ENCODE assay signal across 22 cellular contexts in genomic region chr4:151968643-151969042, GRCh38.
DNase-seq lines count a peak whose midpoint lies in the region; ATAC-seq and TF ChIP-seq lines count a peak whose summit lies in the region.
"Had no signal": no experiment of that assay in that cellular context is flagged by ENCODE, and none has a peak within 500 bp of the region (broad histone marks: within the 10 kb centered on the region; RNA-seq: fewer than 3 reads in every experiment).

No MANE protein-coding gene starts in this region.

- H2AFZ ChIP-seq in OCI-LY3 (ENCODE audit: low read depth, low read length) (no peak overlapping the region), trophoblast cell (ENCODE audit: insufficient read depth, low read length, poor library complexity) (no peak overlapping the region)

- H3K4ac ChIP-seq in trophoblast cell (ENCODE audit: low read depth, low read length) = no peak overlapping the region

- H3K4me1 ChIP-seq in OCI-LY3 (ENCODE audit: low read length) (no peaks in the 10 kb centered on the region), trophoblast cell (ENCODE audit: control insufficient read depth in 1 of 2, insufficient read depth in 2 of 2, low read length in 2 of 2) (no peaks in the 10 kb centered on the region), lower lobe of right lung (no peaks in the 10 kb centered on the region)
- H3K4me1 ChIP-seq: A549; BE2C; BLaER1 treated with 17β-estradiol and CSF1 and Interleukin-3, amounts not matched to agents 10 nM and 100 nM had no signal

- no peaks in the 10 kb centered on the region for H3K36me3 ChIP-seq in OCI-LY3 (replicated peaks; ENCODE audit: low read depth, low read length)
- H3K36me3 ChIP-seq in trophoblast cell (ENCODE audit: control insufficient read depth in 1 of 2, insufficient read depth in 2 of 2, low read length in 2 of 2) = no peaks in the 10 kb centered on the region
- no peaks in the 10 kb centered on the region for H3K36me3 ChIP-seq in lower lobe of right lung
- H3K36me3 ChIP-seq: BE2C; BLaER1 treated with 17β-estradiol and CSF1 and Interleukin-3, amounts not matched to agents 10 nM and 100 nM; HAP-1 had no signal

- H3K9me3 ChIP-seq in OCI-LY3 (ENCODE audit: insufficient read depth, low read length) (no peaks in the 10 kb centered on the region), trophoblast cell (ENCODE audit: insufficient read depth, low read depth, low read length) (no peaks in the 10 kb centered on the region), lower lobe of right lung (no peaks in the 10 kb centered on the region)
- H3K9me3 ChIP-seq: A549, BE2C, HAP-1 had no signal

- H2BK120ac ChIP-seq in trophoblast cell (ENCODE audit: insufficient read depth, low read length, poor library complexity) = no peak overlapping the region

- H3K4me2 ChIP-seq in OCI-LY3 (ENCODE audit: low read length) (no peak overlapping the region), trophoblast cell (ENCODE audit: low read length) (no peak overlapping the region)
- H3K4me2 ChIP-seq: A549; BLaER1 treated with 17β-estradiol and CSF1 and Interleukin-3, amounts not matched to agents 10 nM and 100 nM had no signal

- ATAC-seq in left ventricle myocardium superior (peak; percentile 21), left cardiac atrium (no peak), HG03439 (IDR thresholded peaks at IDR 0.05; ENCODE audit: unreplicated experiment) (no peak), lower lobe of right lung (no peak)
- ATAC-seq: A549 had no signal

- H4K8ac ChIP-seq in trophoblast cell (ENCODE audit: low read depth, low read length) = no peak overlapping the region

- intact Hi-C loops in left ventricle myocardium superior (cut with micrococcal nuclease) = no loop called here
- intact Hi-C loops in left cardiac atrium (cut with DNase I) = no loop called here
- intact Hi-C loops in lower lobe of right lung (cut with DNase I) = no loop called here

- no peak overlapping the region for H2BK12ac ChIP-seq in trophoblast cell (ENCODE audit: low read length)

- no peak overlapping the region for H4K12ac ChIP-seq in trophoblast cell (ENCODE audit: low read depth, low read length)

- no peaks in the 10 kb centered on the region for H3K79me1 ChIP-seq in trophoblast cell (ENCODE audit: low read length)

- H3K18ac ChIP-seq in trophoblast cell (ENCODE audit: low read length) = no peak overlapping the region

- no peak overlapping the region for H3K4me3 ChIP-seq in OCI-LY3 (ENCODE audit: low read length)
- H3K4me3 ChIP-seq in trophoblast cell (ENCODE audit: low read depth, low read length) = no peak overlapping the region
- no peak overlapping the region for H3K4me3 ChIP-seq in lower lobe of right lung
- H3K4me3 ChIP-seq: A549; BLaER1 treated with 17β-estradiol and CSF1 and Interleukin-3, amounts not matched to agents 10 nM and 100 nM; HAP-1 had no signal

- H3K23ac ChIP-seq in trophoblast cell (ENCODE audit: low read length) = no peak overlapping the region

- no peak overlapping the region for H3K14ac ChIP-seq in trophoblast cell (ENCODE audit: low read length)

- no peak overlapping the region for H2AK5ac ChIP-seq in trophoblast cell (ENCODE audit: low read length)

- 0 out of 2 replicates have a peak, but pooled peaks cover 4% of the 10 kb centered on the region for H3K27me3 ChIP-seq in OCI-LY3 (ENCODE audit: low read depth, low read length)
- H3K27me3 ChIP-seq in trophoblast cell (ENCODE audit: insufficient read depth, low read length) = no peaks in the 10 kb centered on the region
- H3K27me3 ChIP-seq in lower lobe of right lung (ENCODE audit: low read depth) = no peaks in the 10 kb centered on the region
- H3K27me3 ChIP-seq: BE2C; BLaER1 treated with 17β-estradiol and CSF1 and Interleukin-3, amounts not matched to agents 10 nM and 100 nM had no signal

- no peaks in the 10 kb centered on the region for H4K20me1 ChIP-seq in OCI-LY3 (ENCODE audit: insufficient read depth, low read length)
- H4K20me1 ChIP-seq: BLaER1 treated with 17β-estradiol and CSF1 and Interleukin-3, amounts not matched to agents 10 nM and 100 nM had no signal

- WGBS in trophoblast cell (ENCODE audit: extremely low coverage, insufficient coverage, insufficient read length) = no CpG with 5 or more reads among the region's 6 CpGs

- TF ChIP-seq CTCF in OCI-LY3 (IDR thresholded peaks at IDR 0.05; ENCODE audit: low read depth, low read length) = 0 out of 2 replicates have a peak, but pooled peaks have one; percentile 9
- no peak for TF ChIP-seq CTCF in lower lobe of right lung (IDR thresholded peaks at IDR 0.05)

- DNase-seq in NCI-H82 (lab: John Stamatoyannopoulos, UW) (peak; percentile 2), NCI-H82 treated with DMSO at 0.1 percent for 48 hours (lab: John Stamatoyannopoulos, UW; ENCODE audit: unreplicated experiment) (no peak), left ventricle myocardium superior (no peak), left cardiac atrium (no peak), trophoblast cell (no peak), lower lobe of right lung (no peak)
- DNase-seq: 8988T; ACHN; AML-193; BE2C; CD4-positive, alpha-beta T cell; CD8-positive, alpha-beta memory T cell; DMS 273 treated with DMSO at 0.1 percent for 48 hours; DMS79; EL; GDM1; GOT3 had no signal

- no peak overlapping the region for H3K9ac ChIP-seq in OCI-LY3 (ENCODE audit: low read length)
- peak overlapping the region; percentile 2 for H3K9ac ChIP-seq in trophoblast cell (ENCODE audit: low read length)
- H3K9ac ChIP-seq: BLaER1 treated with 17β-estradiol and CSF1 and Interleukin-3, amounts not matched to agents 10 nM and 100 nM had no signal

- no peak overlapping the region for H2BK5ac ChIP-seq in trophoblast cell (ENCODE audit: low read depth, low read length, poor library complexity)

- H3K79me2 ChIP-seq in OCI-LY3 (ENCODE audit: low read length) = no peaks in the 10 kb centered on the region
- no peaks in the 10 kb centered on the region for H3K79me2 ChIP-seq in trophoblast cell (ENCODE audit: control insufficient read depth, insufficient read depth, low read length, poor library complexity)

- no peak overlapping the region for H4K91ac ChIP-seq in trophoblast cell (ENCODE audit: low read depth, low read length)

- H3K27ac ChIP-seq in OCI-LY3 (ENCODE audit: low read length) (no peak overlapping the region), trophoblast cell (ENCODE audit: low read depth, low read length) (no peak overlapping the region), lower lobe of right lung (no peak overlapping the region)
- H3K27ac ChIP-seq: A549; BLaER1 treated with 17β-estradiol and CSF1 and Interleukin-3, amounts not matched to agents 10 nM and 100 nM had no signal
